ENCODE assay signal across 1 cellular context in the genomic region with DNA sequence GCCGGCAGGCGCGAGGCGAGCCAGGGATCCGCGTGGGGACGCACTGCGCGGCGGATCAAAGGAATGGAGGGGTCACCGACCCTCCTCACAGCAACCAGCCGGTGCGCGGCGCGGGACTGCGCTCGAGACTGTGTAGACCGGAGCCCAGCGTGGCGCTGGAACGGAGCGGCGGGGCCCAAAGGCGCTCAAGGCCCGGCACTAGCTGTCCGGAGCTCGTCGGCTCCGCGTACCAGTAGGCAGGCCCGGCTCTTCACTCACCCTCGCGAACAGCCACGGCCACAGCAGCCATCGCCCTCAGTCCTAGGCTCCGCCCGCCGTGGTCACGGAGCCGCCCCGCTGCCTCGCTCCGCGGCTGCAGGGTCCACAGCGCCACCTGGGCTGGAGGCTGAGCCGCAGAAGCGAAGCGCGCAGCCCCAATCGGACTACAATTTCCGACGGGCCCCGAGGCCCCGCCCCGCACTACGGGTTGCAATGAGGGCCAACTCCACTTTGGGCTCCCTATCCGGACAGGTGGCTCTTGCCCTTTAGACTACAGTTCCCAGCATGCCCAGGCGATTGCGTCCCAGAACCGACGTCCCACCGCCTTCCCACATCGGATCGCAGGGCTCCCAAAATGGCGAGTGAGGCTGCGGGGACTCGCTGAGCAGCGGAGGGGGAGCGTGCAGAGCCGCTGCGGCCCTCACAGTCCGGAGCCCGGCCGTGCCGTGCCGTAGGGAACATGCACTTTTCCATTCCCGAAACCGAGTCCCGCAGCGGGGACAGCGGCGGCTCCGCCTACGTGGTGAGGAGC.
TF ChIP-seq lines count a peak whose summit lies in the region.

TSS of gene EIF2B4 (minus strand) at position 313 of the 790 bp plus-strand sequence. CDS start at position 289, 24 bp downstream.
TSS of gene SNX17 (plus strand) at position 591 of the 790 bp plus-strand sequence. CDS start at position 719, 128 bp downstream.

TF ChIP-seq in K562, 482 proteins besides CTCF, POLR2A, EP300 and RAD21 (continued from another document and continues in another):
- TF ChIP-seq, protein P1, sequence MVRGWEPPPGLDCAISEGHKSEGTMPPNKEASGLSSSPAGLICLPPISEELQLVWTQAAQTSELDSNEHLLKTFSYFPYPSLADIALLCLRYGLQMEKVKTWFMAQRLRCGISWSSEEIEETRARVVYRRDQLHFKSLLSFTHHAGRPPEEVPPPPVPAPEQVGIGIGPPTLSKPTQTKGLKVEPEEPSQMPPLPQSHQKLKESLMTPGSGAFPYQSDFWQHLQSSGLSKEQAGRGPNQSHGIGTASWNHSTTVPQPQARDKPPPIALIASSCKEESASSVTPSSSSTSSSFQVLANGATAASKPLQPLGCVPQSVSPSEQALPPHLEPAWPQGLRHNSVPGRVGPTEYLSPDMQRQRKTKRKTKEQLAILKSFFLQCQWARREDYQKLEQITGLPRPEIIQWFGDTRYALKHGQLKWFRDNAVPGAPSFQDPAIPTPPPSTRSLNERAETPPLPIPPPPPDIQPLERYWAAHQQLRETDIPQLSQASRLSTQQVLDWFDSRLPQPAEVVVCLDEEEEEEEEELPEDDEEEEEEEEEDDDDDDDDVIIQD (CRISPR knock-in tag; IDR thresholded peaks at IDR 0.05) = no peak
- TF ChIP-seq, protein P2, sequence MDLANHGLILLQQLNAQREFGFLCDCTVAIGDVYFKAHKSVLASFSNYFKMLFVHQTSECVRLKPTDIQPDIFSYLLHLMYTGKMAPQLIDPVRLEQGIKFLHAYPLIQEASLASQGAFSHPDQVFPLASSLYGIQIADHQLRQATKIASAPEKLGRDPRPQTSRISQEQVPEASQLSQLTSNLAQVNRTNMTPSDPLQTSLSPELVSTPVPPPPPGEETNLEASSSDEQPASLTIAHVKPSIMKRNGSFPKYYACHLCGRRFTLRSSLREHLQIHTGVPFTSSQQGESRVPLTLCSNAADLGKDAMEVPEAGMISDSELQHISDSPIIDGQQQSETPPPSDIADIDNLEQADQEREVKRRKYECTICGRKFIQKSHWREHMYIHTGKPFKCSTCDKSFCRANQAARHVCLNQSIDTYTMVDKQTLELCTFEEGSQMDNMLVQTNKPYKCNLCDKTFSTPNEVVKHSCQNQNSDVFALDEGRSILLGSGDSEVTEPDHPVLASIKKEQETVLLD (IDR thresholded peaks at IDR 0.05) = peak; percentile 56; the same call in 1 of the 2 replicates
- TF ChIP-seq ZNF830 (CRISPR knock-in tag; IDR thresholded peaks at IDR 0.05) (no peak), MAFG (tag; conservative IDR thresholded peaks at IDR 0.05) (no peak), RCOR1 (IDR thresholded peaks at IDR 0.05; ENCODE audit: borderline replicate concordance in 1 of 2, low read depth in 2 of 2, low read length in 2 of 2) (peak in 1 of 2 experiments; percentile 42; a peak in 2 of 4 replicates), GABPA (tag; conservative IDR thresholded peaks at IDR 0.05; ENCODE audit: low read depth) (peak; percentile 67), E2F8 (IDR thresholded peaks at IDR 0.05; ENCODE audit: low read depth, partially characterized antibody) (no peak), CBFA2T3 (IDR thresholded peaks at IDR 0.05) (no peak), TCFL5 (CRISPR knock-in tag; conservative IDR thresholded peaks at IDR 0.05) (no peak), ZFP1 (CRISPR knock-in tag; IDR thresholded peaks at IDR 0.05) (no peak), HDAC3 (IDR thresholded peaks at IDR 0.05; ENCODE audit: borderline replicate concordance, partially characterized antibody) (no peak), TAF15 (IDR thresholded peaks at IDR 0.05; ENCODE audit: low read depth, low read length) (no peak), FOXK2 (conservative IDR thresholded peaks at IDR 0.05 in 1 of 2, IDR thresholded peaks at IDR 0.05 in 1 of 2; ENCODE audit: low read depth in 2 of 2) (no peak; a peak in 1 of 4 replicates), GTF2E2 (tag; IDR thresholded peaks at IDR 0.05) (peak; percentile 60; the same call in 1 of the 2 replicates), ZNF318 (IDR thresholded peaks at IDR 0.05; ENCODE audit: borderline replicate concordance in 1 of 2, low read depth in 1 of 2) (no peak), ZNF212 (CRISPR knock-in tag; IDR thresholded peaks at IDR 0.05) (no peak), CHD1 (IDR thresholded peaks at IDR 0.05; ENCODE audit: low read length) (peak; percentile 86), ZKSCAN1 (IDR thresholded peaks at IDR 0.05; ENCODE audit: low read depth, low read length) (0 out of 2 replicates have a peak, but pooled peaks have one; percentile 68), HEY1 (CRISPR knock-in tag; IDR thresholded peaks at IDR 0.05; ENCODE audit: borderline replicate concordance) (no peak), NR0B1 (IDR thresholded peaks at IDR 0.05; ENCODE audit: partially characterized antibody) (no peak), COPS2 (conservative IDR thresholded peaks at IDR 0.05) (no peak), TAL1 (IDR thresholded peaks at IDR 0.05) (no peak), VEZF1 (CRISPR knock-in tag; IDR thresholded peaks at IDR 0.05) (peak; percentile 73), GABPB1 (CRISPR knock-in tag; IDR thresholded peaks at IDR 0.05) (peak; percentile 89), C11orf30 (IDR thresholded peaks at IDR 0.05; ENCODE audit: low read depth) (peak; percentile 87)
- TF ChIP-seq, protein P3, sequence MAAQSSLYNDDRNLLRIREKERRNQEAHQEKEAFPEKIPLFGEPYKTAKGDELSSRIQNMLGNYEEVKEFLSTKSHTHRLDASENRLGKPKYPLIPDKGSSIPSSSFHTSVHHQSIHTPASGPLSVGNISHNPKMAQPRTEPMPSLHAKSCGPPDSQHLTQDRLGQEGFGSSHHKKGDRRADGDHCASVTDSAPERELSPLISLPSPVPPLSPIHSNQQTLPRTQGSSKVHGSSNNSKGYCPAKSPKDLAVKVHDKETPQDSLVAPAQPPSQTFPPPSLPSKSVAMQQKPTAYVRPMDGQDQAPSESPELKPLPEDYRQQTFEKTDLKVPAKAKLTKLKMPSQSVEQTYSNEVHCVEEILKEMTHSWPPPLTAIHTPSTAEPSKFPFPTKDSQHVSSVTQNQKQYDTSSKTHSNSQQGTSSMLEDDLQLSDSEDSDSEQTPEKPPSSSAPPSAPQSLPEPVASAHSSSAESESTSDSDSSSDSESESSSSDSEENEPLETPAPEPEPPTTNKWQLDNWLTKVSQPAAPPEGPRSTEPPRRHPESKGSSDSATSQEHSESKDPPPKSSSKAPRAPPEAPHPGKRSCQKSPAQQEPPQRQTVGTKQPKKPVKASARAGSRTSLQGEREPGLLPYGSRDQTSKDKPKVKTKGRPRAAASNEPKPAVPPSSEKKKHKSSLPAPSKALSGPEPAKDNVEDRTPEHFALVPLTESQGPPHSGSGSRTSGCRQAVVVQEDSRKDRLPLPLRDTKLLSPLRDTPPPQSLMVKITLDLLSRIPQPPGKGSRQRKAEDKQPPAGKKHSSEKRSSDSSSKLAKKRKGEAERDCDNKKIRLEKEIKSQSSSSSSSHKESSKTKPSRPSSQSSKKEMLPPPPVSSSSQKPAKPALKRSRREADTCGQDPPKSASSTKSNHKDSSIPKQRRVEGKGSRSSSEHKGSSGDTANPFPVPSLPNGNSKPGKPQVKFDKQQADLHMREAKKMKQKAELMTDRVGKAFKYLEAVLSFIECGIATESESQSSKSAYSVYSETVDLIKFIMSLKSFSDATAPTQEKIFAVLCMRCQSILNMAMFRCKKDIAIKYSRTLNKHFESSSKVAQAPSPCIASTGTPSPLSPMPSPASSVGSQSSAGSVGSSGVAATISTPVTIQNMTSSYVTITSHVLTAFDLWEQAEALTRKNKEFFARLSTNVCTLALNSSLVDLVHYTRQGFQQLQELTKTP (IDR thresholded peaks at IDR 0.05; ENCODE audit: low read depth in 1 of 2, partially characterized antibody in 2 of 2) = peak in 1 of 2 experiments; percentile 94
- TF ChIP-seq, protein P4, sequence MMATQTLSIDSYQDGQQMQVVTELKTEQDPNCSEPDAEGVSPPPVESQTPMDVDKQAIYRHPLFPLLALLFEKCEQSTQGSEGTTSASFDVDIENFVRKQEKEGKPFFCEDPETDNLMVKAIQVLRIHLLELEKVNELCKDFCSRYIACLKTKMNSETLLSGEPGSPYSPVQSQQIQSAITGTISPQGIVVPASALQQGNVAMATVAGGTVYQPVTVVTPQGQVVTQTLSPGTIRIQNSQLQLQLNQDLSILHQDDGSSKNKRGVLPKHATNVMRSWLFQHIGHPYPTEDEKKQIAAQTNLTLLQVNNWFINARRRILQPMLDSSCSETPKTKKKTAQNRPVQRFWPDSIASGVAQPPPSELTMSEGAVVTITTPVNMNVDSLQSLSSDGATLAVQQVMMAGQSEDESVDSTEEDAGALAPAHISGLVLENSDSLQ (IDR thresholded peaks at IDR 0.05) = peak; percentile 14; the same call in 1 of the 2 replicates
